In the genomic region with DNA sequence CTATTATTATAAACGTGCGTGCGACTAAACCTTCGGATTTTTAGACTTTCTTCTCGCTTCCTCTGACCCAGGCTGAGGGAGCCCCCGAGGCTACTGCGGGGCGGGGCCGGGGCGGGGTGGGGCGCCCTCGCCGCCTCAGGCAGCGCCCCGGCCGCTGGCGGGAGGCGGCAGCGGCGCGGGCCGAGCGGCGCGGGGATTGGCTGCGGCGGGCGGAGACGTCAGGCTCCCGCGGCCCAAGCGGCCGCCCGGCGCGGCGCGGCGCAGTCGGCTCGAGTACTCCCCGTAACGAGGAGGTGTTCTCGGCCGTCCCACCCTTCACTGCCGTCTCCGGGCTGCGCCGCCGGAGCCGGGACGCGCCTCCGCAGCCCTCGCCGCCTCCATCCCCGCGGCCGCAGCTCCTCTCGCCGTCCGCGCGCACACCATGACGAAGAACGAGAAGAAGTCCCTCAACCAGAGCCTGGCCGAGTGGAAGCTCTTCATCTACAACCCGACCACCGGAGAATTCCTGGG, we compare ENCODE assay signal across 8 cellular contexts. TPM values are rescaled to one million over a fixed set of nuclear protein-coding genes. Genes with fewer than 3 reads are reported as not detected.
DNase-seq lines count a peak whose midpoint lies in the region; ATAC-seq and TF ChIP-seq lines count a peak whose summit lies in the region.

Gene ATP1B3, plus strand, starts transcription at position 263 of the 510 bp plus-strand sequence. Its CDS starts 159 bp downstream, at position 422.

- H3K27ac Mint-ChIP-seq in chondrocyte (ENCODE audit: unreplicated experiment) = peak within 1 kb of the TSS; percentile 97

- peaks cover 42% of the 10 kb centered on the region for H3K4me1 Mint-ChIP-seq in chondrocyte (ENCODE audit: low read depth)

- peak; percentile 62 for ATAC-seq in GM18873 (IDR thresholded peaks at IDR 0.05; ENCODE audit: low FRiP score, unreplicated experiment)
- peak; percentile 79 for ATAC-seq in HG03108 (IDR thresholded peaks at IDR 0.05; ENCODE audit: unreplicated experiment)

- no peak for TF ChIP-seq CTCF in chondrocyte (IDR thresholded peaks at IDR 0.05)

- DNase-seq in AG08395 (ENCODE audit: low spot score) (peak; percentile 91), NCI-H226 (peak; percentile 82), chondrocyte (ENCODE audit: low spot score) (peak; percentile 95), kidney tubule cell (ENCODE audit: low spot score) (peak; percentile 89)
- DNase-seq in activated CD4-positive, alpha-beta T cell treated with anti-CD3 and anti-CD28 coated beads for 1 hour = peak; percentile 73
- DNase-seq in stimulated activated CD4-positive, alpha-beta T cell treated with anti-CD3 and anti-CD28 coated beads, Interleukin-1b, Interleukin-23, amount 100 ng/mL, for 1 hour (ENCODE audit: low read depth in 2 of 2) = peak; percentile 58 to 61

- H3K36me3 Mint-ChIP-seq in chondrocyte (ENCODE audit: low read depth) = no peaks in the 10 kb centered on the region

- no peaks in the 10 kb centered on the region for H3K27me3 Mint-ChIP-seq in chondrocyte (ENCODE audit: low read depth)

- H3K4me3 Mint-ChIP-seq in chondrocyte (ENCODE audit: unreplicated experiment) = peak within 1 kb of the TSS; percentile 91

- H3K9me3 Mint-ChIP-seq in chondrocyte (ENCODE audit: low read depth) = no peaks in the 10 kb centered on the region

RNA-seq across cellular contexts. Expression of gene ATP1B3, which starts in this region (rescaled TPM):
- total RNA-seq in chondrocyte = 143 to 165 TPM (median 161 TPM) in 3 replicates

Comparison
In these comparisons a context has a peak if more than half of its experiments do, and no peak if none do; other contexts are left out.
1. Peak in every context shown above with its lines: DNase-seq and ATAC-seq.